ENCODE assay signal across 22 cellular contexts in the genomic region with DNA sequence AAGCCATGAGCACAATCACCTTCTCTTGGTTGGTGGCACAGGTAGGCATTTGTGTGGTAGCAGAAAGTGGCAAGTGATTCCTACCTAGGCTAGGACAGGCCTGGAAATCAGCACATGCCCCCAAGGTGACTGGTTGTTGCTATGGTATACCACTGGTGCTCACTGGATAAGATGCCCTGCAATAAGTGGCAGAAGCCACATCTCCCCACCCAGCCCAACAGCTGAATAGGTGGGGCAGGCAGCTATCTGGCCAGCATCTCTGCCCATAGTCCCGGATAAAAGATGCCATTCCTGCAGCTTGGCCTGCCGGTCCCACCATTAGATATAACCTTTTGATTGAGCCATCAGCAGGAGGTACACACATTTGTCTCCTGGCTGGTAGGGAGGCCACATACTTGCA. TPM values are rescaled to one million over a fixed set of nuclear protein-coding genes. Genes with fewer than 3 reads are reported as not detected.
"Had no signal": no experiment of that assay in that cellular context is flagged by ENCODE, and none has a peak within 500 bp of the region (broad histone marks: within the 10 kb centered on the region; RNA-seq: fewer than 3 reads in every experiment).

No MANE protein-coding gene starts in this region.

- H3K9me3 ChIP-seq: MG63, SJSA1 had no signal

- H3K4me1 ChIP-seq: SJSA1 had no signal

- ATAC-seq: HepG2 had no signal

- H3K4me3 ChIP-seq: MG63, SJSA1, SK-N-MC had no signal

- H3K36me3 ChIP-seq: MG63, SJSA1 had no signal

- H3K27me3 ChIP-seq: MG63, SJSA1 had no signal

- H3K27ac ChIP-seq: SJSA1, SK-N-MC had no signal

- DNase-seq: IMR-90, Karpas-422, KG1, MG63, NCI-H1092 treated with DMSO at 0.1 percent for 48 hours, NCI-H1436, NCI-H187, NCI-H2029, NCI-H2081 treated with DMSO at 0.1 percent for 48 hours, NCI-H2171, NCI-H226, NCI-H446, NCI-H510A, NCI-H524 treated with DMSO at 0.1 percent for 48 hours, NCI-H69, NCI-H774, Right ventricle myocardium superior, RPMI8226, SIG-M5 had no signal

RNA-seq across cellular contexts. Expression of gene ASB12, which starts 46.0 kb away (rescaled TPM):
- total RNA-seq: HepG2, IMR-90, SJSA1 had no signal
- polyA plus RNA-seq: IMR-90 had no signal
